ENCODE assay signal across 9 cellular contexts in the genomic region with DNA sequence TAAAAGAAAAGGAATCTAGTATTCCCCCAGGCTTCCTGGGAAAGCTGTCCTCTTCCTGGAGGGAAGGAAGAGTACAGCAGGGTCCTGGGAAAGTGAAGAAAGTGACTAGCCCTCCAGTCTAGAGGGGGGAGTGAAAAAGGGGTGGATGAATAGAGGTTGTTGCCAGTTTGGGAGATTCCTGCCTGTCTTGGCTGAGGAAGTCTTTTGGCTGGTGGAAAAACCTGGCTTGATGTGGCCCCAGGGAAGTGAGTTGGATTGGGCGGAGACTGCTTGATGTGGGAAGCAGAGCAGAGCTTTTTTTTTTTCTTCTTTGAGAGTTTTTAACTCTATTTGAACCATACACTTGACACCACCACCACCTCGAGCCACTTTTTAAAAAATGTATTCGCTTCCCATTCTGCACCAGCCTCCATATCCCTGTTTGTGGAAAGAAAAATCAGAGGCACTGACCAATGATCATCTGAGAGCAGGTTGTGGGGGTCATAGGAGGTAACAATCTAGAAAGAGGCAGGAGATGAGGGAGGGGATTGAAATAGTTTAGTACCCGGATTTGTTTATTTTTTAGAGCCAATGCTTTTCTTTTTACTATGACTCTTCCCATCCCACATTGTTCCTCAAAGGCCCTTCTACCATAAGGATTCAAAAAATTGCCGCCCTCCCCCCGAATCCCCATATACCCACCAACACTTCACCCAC. TPM values are rescaled to one million over a fixed set of nuclear protein-coding genes. Genes with fewer than 3 reads are reported as not detected.
A peak's percentile ranks its signal among the peaks of the same experiment; 100 is the strongest.
DNase-seq lines count a peak whose midpoint lies in the region; ATAC-seq and TF ChIP-seq lines count a peak whose summit lies in the region.
"Had no signal": no experiment of that assay in that cellular context is flagged by ENCODE, and none has a peak within 500 bp of the region (broad histone marks: within the 10 kb centered on the region; RNA-seq: fewer than 3 reads in every experiment).

No MANE protein-coding gene starts in this region.

- H2AFZ ChIP-seq in parathyroid adenoma = peak overlapping the region; percentile 99

- no peak for TF ChIP-seq POLR2A in heart left ventricle (IDR thresholded peaks at IDR 0.05)

- TF ChIP-seq CTCF in heart left ventricle (IDR thresholded peaks at IDR 0.05) = no peak
- TF ChIP-seq CTCF in parathyroid adenoma (IDR thresholded peaks at IDR 0.05) = no peak

- intact Hi-C loops in activated T-helper 1 cell treated with anti-CD3 and anti-CD28 coated beads, Interleukin-12 subunit alpha, Interleukin-12 subunit beta, Interleukin-2, Interleukin-4 antibody, amounts not matched to agents 30 ng/mL and 10 ng/mL and 1 ng/mL, durations not matched to agents 14 hours and 24 hours and 36 hours (cut with micrococcal nuclease) = loop anchor here (2.0 kb wide), 1 partner anchor 13 kb away; the partner anchor contains the start of gene PIP4K2C
- intact Hi-C loops in heart left ventricle (cut with DNase I) = no loop called here

- no peak for ATAC-seq in activated T-cell treated with anti-CD3 and anti-CD28 coated beads, Interleukin-2, amount 50 U/mL, for 72 hours (replicated peaks in 1 of 2)
- peak; percentile 43 to 76 (median 60) for ATAC-seq in heart left ventricle
- ATAC-seq in GM18517 (IDR thresholded peaks at IDR 0.05; ENCODE audit: unreplicated experiment) = no peak
- no peak for ATAC-seq in GM19455 (IDR thresholded peaks at IDR 0.05; ENCODE audit: unreplicated experiment)

- H3K9ac ChIP-seq in parathyroid adenoma = peak overlapping the region; percentile 87

- DNase-seq in activated T-cell treated with anti-CD3 and anti-CD28 coated beads, Interleukin-2, amount 50 U/mL, for 72 hours = no peak
- DNase-seq in activated T-cell treated with anti-CD3 and anti-CD28 coated beads, Interleukin-2, amount 50 U/mL, for 1 hour = no peak
- DNase-seq in activated T-helper 1 cell treated with anti-CD3 and anti-CD28 coated beads, Interleukin-12 subunit alpha, Interleukin-12 subunit beta, Interleukin-2, Interleukin-4 antibody, amounts not matched to agents 30 ng/mL and 10 ng/mL and 1 ng/mL, durations not matched to agents 14 hours and 24 hours and 36 hours (ENCODE audit: low spot score) = no peak
- DNase-seq in heart left ventricle = peak in 4 of 5 donors; percentile 66 to 79 (median 74)
- no peak for DNase-seq in stimulated activated CD4-positive, alpha-beta T cell treated with anti-CD3 and anti-CD28 coated beads, Interleukin-4, amount 100 ng/mL, for 1 hour

- peak overlapping the region; percentile 52 for H3K27ac Mint-ChIP-seq in activated T-cell treated with anti-CD3 and anti-CD28 coated beads, Interleukin-2, amount 50 U/mL, for 72 hours
- H3K27ac Mint-ChIP-seq in activated T-helper 1 cell treated with anti-CD3 and anti-CD28 coated beads, Interleukin-12 subunit alpha, Interleukin-12 subunit beta, Interleukin-2, Interleukin-4 antibody, amounts not matched to agents 30 ng/mL and 10 ng/mL and 1 ng/mL, durations not matched to agents 14 hours and 24 hours and 36 hours = peak overlapping the region; percentile 86

- no peaks in the 10 kb centered on the region for H3K79me2 ChIP-seq in parathyroid adenoma

- peak overlapping the region; percentile 76 to 98 (median 91) for H3K27ac ChIP-seq in heart left ventricle
- H3K27ac ChIP-seq in parathyroid adenoma = peak overlapping the region; percentile 93

- peak overlapping the region; percentile 96 for H3K4me2 ChIP-seq in parathyroid adenoma (ENCODE audit: low read length)

- H3K9me3 Mint-ChIP-seq in activated T-cell treated with anti-CD3 and anti-CD28 coated beads, Interleukin-2, amount 50 U/mL, for 72 hours = peaks cover 0 to 1% of the 10 kb centered on the region in 2 donors
- no peaks in the 10 kb centered on the region for H3K9me3 Mint-ChIP-seq in activated T-helper 1 cell treated with anti-CD3 and anti-CD28 coated beads, Interleukin-12 subunit alpha, Interleukin-12 subunit beta, Interleukin-2, Interleukin-4 antibody, amounts not matched to agents 30 ng/mL and 10 ng/mL and 1 ng/mL, durations not matched to agents 14 hours and 24 hours and 36 hours

- H3K4me1 ChIP-seq in heart left ventricle = peaks cover 0 to 39% (median 17%) of the 10 kb centered on the region in 12 donors
- H3K4me1 ChIP-seq in parathyroid adenoma = peaks cover 13% of the 10 kb centered on the region

- H3K4me3 ChIP-seq in heart left ventricle (peak overlapping the region; percentile 67 to 96 (median 77)), parathyroid adenoma (ENCODE audit: low read depth, low read length) (peak overlapping the region; percentile 87)

- H3K36me3 ChIP-seq in heart left ventricle (peaks cover 0 to 57% (median 40%) of the 10 kb centered on the region in 9 donors), parathyroid adenoma (ENCODE audit: control insufficient read depth, insufficient read depth, low read length) (no peaks in the 10 kb centered on the region)

- H3K9me3 ChIP-seq in heart left ventricle = no peaks in the 10 kb centered on the region
- H3K9me3 ChIP-seq in parathyroid adenoma (ENCODE audit: control insufficient read depth, low read length) = no peaks in the 10 kb centered on the region

- WGBS in heart left ventricle, 4 donors = 26 to 37% (median 34%) methylated on average over 6 of the region's 6 CpGs

- H3K4me1 Mint-ChIP-seq in activated T-cell treated with anti-CD3 and anti-CD28 coated beads, Interleukin-2, amount 50 U/mL, for 72 hours (ENCODE audit: low read depth) = peaks cover 23% of the 10 kb centered on the region
- H3K4me1 Mint-ChIP-seq in activated T-helper 1 cell treated with anti-CD3 and anti-CD28 coated beads, Interleukin-12 subunit alpha, Interleukin-12 subunit beta, Interleukin-2, Interleukin-4 antibody, amounts not matched to agents 30 ng/mL and 10 ng/mL and 1 ng/mL, durations not matched to agents 14 hours and 24 hours and 36 hours (ENCODE audit: low read depth) = peaks cover 19% of the 10 kb centered on the region

- H3K27me3 ChIP-seq in heart left ventricle (no peaks in the 10 kb centered on the region), parathyroid adenoma (ENCODE audit: control insufficient read depth, insufficient read depth, low read length) (no peaks in the 10 kb centered on the region)

- H3K36me3 Mint-ChIP-seq in activated T-cell treated with anti-CD3 and anti-CD28 coated beads, Interleukin-2, amount 50 U/mL, for 72 hours (ENCODE audit: insufficient read depth in 2 of 2) = peaks cover 0 to 5% of the 10 kb centered on the region in 2 donors
- H3K36me3 Mint-ChIP-seq in activated T-helper 1 cell treated with anti-CD3 and anti-CD28 coated beads, Interleukin-12 subunit alpha, Interleukin-12 subunit beta, Interleukin-2, Interleukin-4 antibody, amounts not matched to agents 30 ng/mL and 10 ng/mL and 1 ng/mL, durations not matched to agents 14 hours and 24 hours and 36 hours (ENCODE audit: low read depth) = peaks cover 32% of the 10 kb centered on the region

- peak overlapping the region; percentile 77 to 88 for H3K4me3 Mint-ChIP-seq in activated T-cell treated with anti-CD3 and anti-CD28 coated beads, Interleukin-2, amount 50 U/mL, for 72 hours
- H3K4me3 Mint-ChIP-seq in activated T-helper 1 cell treated with anti-CD3 and anti-CD28 coated beads, Interleukin-12 subunit alpha, Interleukin-12 subunit beta, Interleukin-2, Interleukin-4 antibody, amounts not matched to agents 30 ng/mL and 10 ng/mL and 1 ng/mL, durations not matched to agents 14 hours and 24 hours and 36 hours = peak overlapping the region; percentile 78

- no peaks in the 10 kb centered on the region for H3K27me3 Mint-ChIP-seq in activated T-cell treated with anti-CD3 and anti-CD28 coated beads, Interleukin-2, amount 50 U/mL, for 72 hours (ENCODE audit: low read depth)
- H3K27me3 Mint-ChIP-seq in activated T-helper 1 cell treated with anti-CD3 and anti-CD28 coated beads, Interleukin-12 subunit alpha, Interleukin-12 subunit beta, Interleukin-2, Interleukin-4 antibody, amounts not matched to agents 30 ng/mL and 10 ng/mL and 1 ng/mL, durations not matched to agents 14 hours and 24 hours and 36 hours (ENCODE audit: insufficient read depth) = peaks cover 1% of the 10 kb centered on the region

RNA-seq across cellular contexts. Expression of gene DTX3, which starts 0.7 kb away (rescaled TPM):
- 10 to 100 TPM; 44.3 to 52.7 TPM for total RNA-seq in activated T-cell treated with anti-CD3 and anti-CD28 coated beads, Interleukin-2, amount 50 U/mL, for 72 hours
- total RNA-seq in activated T-helper 1 cell treated with anti-CD3 and anti-CD28 coated beads, Interleukin-12 subunit alpha, Interleukin-12 subunit beta, Interleukin-2, Interleukin-4 antibody, amounts not matched to agents 30 ng/mL and 10 ng/mL and 1 ng/mL, durations not matched to agents 14 hours and 24 hours and 36 hours = 16.8 and 18.5 TPM in 2 replicates
- total RNA-seq in heart left ventricle = 10 to 100 TPM; 15.6 to 30.7 (median 22.4) TPM
- polyA plus RNA-seq in heart left ventricle = 10 to 100 TPM; 16.3 to 28.3 TPM

RNA-seq across cellular contexts. Expression of gene ARHGEF25, which starts 7.3 kb away (rescaled TPM):
- 1 to 10 TPM; 2.8 to 5.3 TPM for total RNA-seq in activated T-cell treated with anti-CD3 and anti-CD28 coated beads, Interleukin-2, amount 50 U/mL, for 72 hours
- total RNA-seq in activated T-helper 1 cell treated with anti-CD3 and anti-CD28 coated beads, Interleukin-12 subunit alpha, Interleukin-12 subunit beta, Interleukin-2, Interleukin-4 antibody, amounts not matched to agents 30 ng/mL and 10 ng/mL and 1 ng/mL, durations not matched to agents 14 hours and 24 hours and 36 hours = 0.60 and 1.5 TPM in 2 replicates
- 10 to 100 TPM in 4 of 9 donors, 1 to 10 TPM in 5; 5.5 to 11.5 (median 9.5) TPM for total RNA-seq in heart left ventricle
- polyA plus RNA-seq in heart left ventricle = 10 to 100 TPM; 10.2 to 20.3 TPM

RNA-seq across cellular contexts. Expression of gene PIP4K2C, which starts 12.9 kb away (rescaled TPM):
- 10 to 100 TPM; 21.3 to 23.1 TPM for total RNA-seq in activated T-cell treated with anti-CD3 and anti-CD28 coated beads, Interleukin-2, amount 50 U/mL, for 72 hours
- total RNA-seq in activated T-helper 1 cell treated with anti-CD3 and anti-CD28 coated beads, Interleukin-12 subunit alpha, Interleukin-12 subunit beta, Interleukin-2, Interleukin-4 antibody, amounts not matched to agents 30 ng/mL and 10 ng/mL and 1 ng/mL, durations not matched to agents 14 hours and 24 hours and 36 hours = 22.8 and 25.7 TPM in 2 replicates
- 10 to 100 TPM; 12.9 to 31.0 (median 17.0) TPM for total RNA-seq in heart left ventricle
- polyA plus RNA-seq in heart left ventricle = 10 to 100 TPM in 1 of 2 donors, 1 to 10 TPM in 1; 4.6 to 22.6 TPM

RNA-seq across cellular contexts. Expression of gene B4GALNT1, which starts 29.1 kb away (rescaled TPM):
- total RNA-seq in activated T-cell treated with anti-CD3 and anti-CD28 coated beads, Interleukin-2, amount 50 U/mL, for 72 hours = 1 to 10 TPM; 2.5 to 3.8 TPM
- total RNA-seq in activated T-helper 1 cell treated with anti-CD3 and anti-CD28 coated beads, Interleukin-12 subunit alpha, Interleukin-12 subunit beta, Interleukin-2, Interleukin-4 antibody, amounts not matched to agents 30 ng/mL and 10 ng/mL and 1 ng/mL, durations not matched to agents 14 hours and 24 hours and 36 hours = 4.4 and 4.6 TPM in 2 replicates
- 1 to 10 TPM; 1.9 to 8.8 (median 5.9) TPM for total RNA-seq in heart left ventricle
- 1 to 10 TPM; 2.6 to 5.1 TPM for polyA plus RNA-seq in heart left ventricle
- total RNA-seq: lung microvascular endothelial cell had no signal

RNA-seq across cellular contexts. Expression of gene KIF5A, which starts 54.1 kb away (rescaled TPM):
- total RNA-seq in activated T-cell treated with anti-CD3 and anti-CD28 coated beads, Interleukin-2, amount 50 U/mL, for 72 hours = 1 to 10 TPM; 3.2 to 5.9 TPM
- 2.4 TPM in 2 replicates for total RNA-seq in activated T-helper 1 cell treated with anti-CD3 and anti-CD28 coated beads, Interleukin-12 subunit alpha, Interleukin-12 subunit beta, Interleukin-2, Interleukin-4 antibody, amounts not matched to agents 30 ng/mL and 10 ng/mL and 1 ng/mL, durations not matched to agents 14 hours and 24 hours and 36 hours
- total RNA-seq in heart left ventricle = under 1 TPM in 6 of 9 donors, not detected in 3; 0.07 to 0.31 (median 0.17) TPM
- under 1 TPM; 0.06 to 0.08 TPM for polyA plus RNA-seq in heart left ventricle

Comparison
In these comparisons a context has a peak if more than half of its experiments do, and no peak if none do; other contexts are left out.
1. ATAC-seq: peak in heart left ventricle (4 of 4); none in activated T-cell treated with anti-CD3 and anti-CD28 coated beads, Interleukin-2, amount 50 U/mL, for 72 hours (0 of 2), GM18517 (single experiment) and GM19455 (single experiment).
2. DNase-seq: peak in heart left ventricle (4 of 5); none in activated T-cell treated with anti-CD3 and anti-CD28 coated beads, Interleukin-2, amount 50 U/mL, for 72 hours (0 of 2), activated T-cell treated with anti-CD3 and anti-CD28 coated beads, Interleukin-2, amount 50 U/mL, for 1 hour (single experiment), activated T-helper 1 cell treated with anti-CD3 and anti-CD28 coated beads, Interleukin-12 subunit alpha, Interleukin-12 subunit beta, Interleukin-2, Interleukin-4 antibody, amounts not matched to agents 30 ng/mL and 10 ng/mL and 1 ng/mL, durations not matched to agents 14 hours and 24 hours and 36 hours (single experiment) and stimulated activated CD4-positive, alpha-beta T cell treated with anti-CD3 and anti-CD28 coated beads, Interleukin-4, amount 100 ng/mL, for 1 hour (single experiment).